ENCODE assay signal across 8 cellular contexts in genomic region chr12:76030378-76031080, GRCh38. TPM values are rescaled to one million over a fixed set of nuclear protein-coding genes. Genes with fewer than 3 reads are reported as not detected.
DNase-seq lines count a peak whose midpoint lies in the region; ATAC-seq, FAIRE-seq and TF ChIP-seq lines count a peak whose summit lies in the region.

No MANE protein-coding gene starts in this region.

- TF ChIP-seq CTCF in GM10266 (IDR thresholded peaks at IDR 0.05; ENCODE audit: control insufficient read depth, insufficient read depth, low read depth, missing control alignments) = no peak
- TF ChIP-seq CTCF in chondrocyte (IDR thresholded peaks at IDR 0.05) = no peak
- TF ChIP-seq CTCF in HepG2 (CRISPR knock-in tag; IDR thresholded peaks at IDR 0.05) = no peak

- peaks cover 0 to 3% of the 10 kb centered on the region in 2 experiments; a peak in 1 of 5 replicates for H3K27me3 ChIP-seq in HepG2 (ENCODE audit: control insufficient read depth in 1 of 2, insufficient read depth in 2 of 2, low read length in 2 of 2)

- peak overlapping the region; percentile 95 for H3K27ac ChIP-seq in HepG2 (ENCODE audit: extremely low read length, insufficient read depth, low read length)

- peak overlapping the region; percentile 90 for H3K27ac Mint-ChIP-seq in chondrocyte (ENCODE audit: unreplicated experiment)

- no peak; the same call in none of the 3 replicates for ATAC-seq in HepG2
- no peak for ATAC-seq in HG02571 (IDR thresholded peaks at IDR 0.05; ENCODE audit: unreplicated experiment)
- ATAC-seq in GM19023 (IDR thresholded peaks at IDR 0.05; ENCODE audit: unreplicated experiment) = no peak

- H3K36me3 Mint-ChIP-seq in chondrocyte (ENCODE audit: low read depth) = peaks cover 1% of the 10 kb centered on the region

- peak overlapping the region; percentile 95 for H3K9ac ChIP-seq in HepG2 (ENCODE audit: insufficient read depth, low read depth, low read length)

- POLR2A ChIA-PET in HepG2 (lab: Yijun Ruan, JAX) = interaction anchor here (0.7 to 5.9 kb wide), 32 partner anchors 9 to 519 kb away, joined by 3 to 88 read pairs (median 9); partner anchors contain the start of genes BBS10 and KRR1

- H3K36me3 ChIP-seq in HepG2 (replicated peaks in 1 of 2; ENCODE audit: control insufficient read depth in 1 of 2, insufficient read depth in 2 of 2, low read length in 2 of 2) = no peaks in the 10 kb centered on the region; a peak in 2 of 5 replicates

- peak overlapping the region; percentile 57 for H3K4me3 ChIP-seq in Jurkat, Clone E6-1 (ENCODE audit: low read length)
- peak overlapping the region; percentile 97 to 99 (median 98) for H3K4me3 ChIP-seq in HepG2 (replicated peaks in 1 of 3; ENCODE audit: insufficient read depth in 1 of 3, low read depth in 2 of 3, low read length in 3 of 3)

- no peak for TF ChIP-seq RAD21 in HepG2 (CRISPR knock-in tag; IDR thresholded peaks at IDR 0.05)

- peak overlapping the region; percentile 77 for H3K4me2 ChIP-seq in HepG2 (ENCODE audit: low read depth, low read length)

- peaks cover 6% of the 10 kb centered on the region for H4K20me1 ChIP-seq in HepG2 (ENCODE audit: insufficient read depth, low read length)

- 0% methylated on average over 22 of the region's 40 CpGs for WGBS in HepG2 (ENCODE audit: low lambda C conversion rate)

- DNase-seq in GM10266 (ENCODE audit: extremely low spot score) (peak; percentile 45), chondrocyte (ENCODE audit: low spot score) (no peak), HepG2 (ENCODE audit: low spot score) (no peak)
- no peak for DNase-seq in Jurkat, Clone E6-1 (ENCODE audit: low read depth, low spot score)
- peak; percentile 8 for DNase-seq in activated CD4-positive, CD25-positive, alpha-beta regulatory T cell treated with anti-CD3 and anti-CD28 coated beads, Interleukin-2, amount 50 U/mL, for 16 hours (ENCODE audit: low read depth, low spot score)
- peak; percentile 45 to 57 for DNase-seq in stimulated activated CD4-positive, alpha-beta T cell treated with anti-CD3 and anti-CD28 coated beads, Interleukin-4, amount 100 ng/mL, for 48 hours (ENCODE audit: low read depth in 2 of 2)

- H3K4me1 ChIP-seq in HepG2 (ENCODE audit: insufficient read depth, low read length) = peaks cover 62% of the 10 kb centered on the region

- no peaks in the 10 kb centered on the region for H3K9me3 Mint-ChIP-seq in chondrocyte (ENCODE audit: low read depth)

- H3K9me3 ChIP-seq in HepG2 (ENCODE audit: low read length) = no peaks in the 10 kb centered on the region

- H3K4me1 Mint-ChIP-seq in chondrocyte (ENCODE audit: low read depth) = peaks cover 61% of the 10 kb centered on the region

- TF ChIP-seq POLR2A in HepG2 (IDR thresholded peaks at IDR 0.05; ENCODE audit: insufficient read depth in 1 of 2, low read depth in 2 of 2, low read length in 2 of 2) = peak in 1 of 2 experiments; percentile 53; a peak in 1 of 4 replicates

- TF ChIP-seq EP300 in HepG2 (IDR thresholded peaks at IDR 0.05; ENCODE audit: low read depth in 2 of 2, low read length in 2 of 2) (no peak), HepG2 (CRISPR knock-in tag; IDR thresholded peaks at IDR 0.05; ENCODE audit: borderline replicate concordance) (no peak)

- BruUV-seq in HepG2 (replicated peaks; lab: Mats Ljungman, UMichigan) = no TSS peak

- in situ Hi-C loops in HepG2 (cut with HindIII; ENCODE audit: extremely low pct_ligation_motif_present, low pct_unique_long_range_greater_than_20kb) = loop anchor here (5.0 kb wide), 2 partner anchors 403 to 518 kb away; partner anchors contain the start of gene KRR1

- CTCF ChIA-PET in HepG2 (lab: Yijun Ruan, JAX; ENCODE audit: low intra/inter-chr PET ratio, low total read pairs) = interaction anchor here (1.2 to 1.8 kb wide), 2 partner anchors 407 to 504 kb away, joined by 6 read pairs; no protein-coding TSS in a partner anchor

- peaks cover 54% of the 10 kb centered on the region for H3K79me2 ChIP-seq in HepG2 (ENCODE audit: insufficient read depth, low read length)

- H3K27me3 Mint-ChIP-seq in chondrocyte (ENCODE audit: low read depth) = no peaks in the 10 kb centered on the region

- intact Hi-C loops in HepG2 (cut with micrococcal nuclease; ENCODE audit: unreplicated experiment) = loop anchor here (1.0 to 5.0 kb wide), 8 partner anchors 40 to 519 kb away; partner anchors contain the start of gene KRR1

- peak overlapping the region; percentile 94 for H3K4me3 Mint-ChIP-seq in chondrocyte (ENCODE audit: unreplicated experiment)

- no peak for FAIRE-seq in HepG2 (lab: Jason Lieb, UNC)

- no peak overlapping the region for H2AFZ ChIP-seq in HepG2 (ENCODE audit: low read length)

TF ChIP-seq in HepG2, 621 proteins besides CTCF, POLR2A, EP300 and RAD21 (continues in another document):
- TF ChIP-seq TIGD3 (CRISPR knock-in tag; IDR thresholded peaks at IDR 0.05; ENCODE audit: borderline replicate concordance) (no peak), ZNF451 (CRISPR knock-in tag; IDR thresholded peaks at IDR 0.05) (no peak)
- TF ChIP-seq, protein P1, sequence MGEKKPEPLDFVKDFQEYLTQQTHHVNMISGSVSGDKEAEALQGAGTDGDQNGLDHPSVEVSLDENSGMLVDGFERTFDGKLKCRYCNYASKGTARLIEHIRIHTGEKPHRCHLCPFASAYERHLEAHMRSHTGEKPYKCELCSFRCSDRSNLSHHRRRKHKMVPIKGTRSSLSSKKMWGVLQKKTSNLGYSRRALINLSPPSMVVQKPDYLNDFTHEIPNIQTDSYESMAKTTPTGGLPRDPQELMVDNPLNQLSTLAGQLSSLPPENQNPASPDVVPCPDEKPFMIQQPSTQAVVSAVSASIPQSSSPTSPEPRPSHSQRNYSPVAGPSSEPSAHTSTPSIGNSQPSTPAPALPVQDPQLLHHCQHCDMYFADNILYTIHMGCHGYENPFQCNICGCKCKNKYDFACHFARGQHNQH (CRISPR knock-in tag; IDR thresholded peaks at IDR 0.05) = no peak

RNA-seq across cellular contexts. Expression of gene PHLDA1, which starts 1.0 kb away (rescaled TPM):
- 0.49 TPM for polyA plus RNA-seq in Jurkat, Clone E6-1 (2012; ENCODE audit: insufficient read depth, insufficient read length)
- total RNA-seq in chondrocyte (4.5 to 14.0 TPM (median 12.1 TPM) in 3 replicates), HepG2 (2016; rRNA removed; fragmentation: Illumina TruSeq; extraction: Trizol) (41.0 and 42.6 TPM in 2 replicates)
- total RNA-seq in HepG2 (2016; cell fraction: cytosol; rRNA removed; fragmentation: Illumina TruSeq; extraction: Trizol; ENCODE audit: low read depth) = 17.8 and 19.6 TPM in 2 replicates
- 40.7 and 41.0 TPM in 2 replicates for total RNA-seq in HepG2 (2016; cell fraction: insoluble cytoplasmic fraction; rRNA removed; fragmentation: Illumina TruSeq; extraction: Trizol)
- total RNA-seq in HepG2 (2016; cell fraction: membrane; rRNA removed; fragmentation: Illumina TruSeq; extraction: Trizol) = 46.7 and 48.5 TPM in 2 replicates
- total RNA-seq in HepG2 (2016; cell fraction: nucleus; rRNA removed; fragmentation: Illumina TruSeq; extraction: Trizol) = 48.4 and 49.5 TPM in 2 replicates
- 30.5 and 33.8 TPM in 2 replicates for polyA plus RNA-seq in HepG2 (2011; rRNA removed)
- polyA plus RNA-seq in HepG2 (2011; cell fraction: cytosol; rRNA removed) = 25.4 and 27.1 TPM in 2 replicates
- polyA plus RNA-seq in HepG2 (2011; cell fraction: nucleus; rRNA removed) = 24.3 and 25.8 TPM in 2 replicates
- polyA plus RNA-seq in HepG2 (2012) = 19.1 and 25.3 TPM in 2 replicates
- polyA plus RNA-seq in HepG2 (2016; cell fraction: cytosol; fragmentation: Illumina TruSeq; extraction: Trizol; ENCODE audit: low read depth) = 10.9 and 15.0 TPM in 2 replicates
- 61.4 and 62.2 TPM in 2 replicates for polyA plus RNA-seq in HepG2 (2016; cell fraction: insoluble cytoplasmic fraction; fragmentation: Illumina TruSeq; extraction: Trizol; ENCODE audit: low read depth)
- 29.1 and 33.4 TPM in 2 replicates for polyA plus RNA-seq in HepG2 (2016; cell fraction: membrane; fragmentation: Illumina TruSeq; extraction: Trizol; ENCODE audit: low read depth)
- polyA plus RNA-seq in HepG2 (2016; cell fraction: nucleus; fragmentation: Illumina TruSeq; extraction: Trizol; ENCODE audit: insufficient read depth, low read depth) = 87.7 and 87.9 TPM in 2 replicates
- polyA minus RNA-seq in HepG2 (2011; rRNA and poly(A)+ RNA removed; ENCODE audit: low replicate concordance) = 3.0 and 40.9 TPM in 2 replicates
- 43.4 and 48.0 TPM in 2 replicates for polyA minus RNA-seq in HepG2 (2011; cell fraction: cytosol; rRNA and poly(A)+ RNA removed)
- polyA minus RNA-seq in HepG2 (2011; cell fraction: nucleus; rRNA and poly(A)+ RNA removed) = 53.5 and 53.8 TPM in 2 replicates

RNA-seq across cellular contexts. Expression of gene NAP1L1, which starts 54.0 kb away (rescaled TPM):
- polyA plus RNA-seq in Jurkat, Clone E6-1 (2012; ENCODE audit: insufficient read depth, insufficient read length) = 664 TPM
- total RNA-seq in chondrocyte = 386 to 418 TPM (median 410 TPM) in 3 replicates
- total RNA-seq in HepG2 (2016; rRNA removed; fragmentation: Illumina TruSeq; extraction: Trizol) = 309 and 454 TPM in 2 replicates
- total RNA-seq in HepG2 (2016; cell fraction: cytosol; rRNA removed; fragmentation: Illumina TruSeq; extraction: Trizol; ENCODE audit: low read depth) = 121 and 153 TPM in 2 replicates
- total RNA-seq in HepG2 (2016; cell fraction: insoluble cytoplasmic fraction; rRNA removed; fragmentation: Illumina TruSeq; extraction: Trizol) = 331 and 431 TPM in 2 replicates
- total RNA-seq in HepG2 (2016; cell fraction: membrane; rRNA removed; fragmentation: Illumina TruSeq; extraction: Trizol) = 376 and 465 TPM in 2 replicates
- total RNA-seq in HepG2 (2016; cell fraction: nucleus; rRNA removed; fragmentation: Illumina TruSeq; extraction: Trizol) = 177 and 205 TPM in 2 replicates
- polyA plus RNA-seq in HepG2 (2011; rRNA removed) = 154 and 207 TPM in 2 replicates
- 106 and 129 TPM in 2 replicates for polyA plus RNA-seq in HepG2 (2011; cell fraction: cytosol; rRNA removed)
- polyA plus RNA-seq in HepG2 (2011; cell fraction: nucleus; rRNA removed) = 58.1 and 82.0 TPM in 2 replicates
- polyA plus RNA-seq in HepG2 (2012) = 483 and 505 TPM in 2 replicates
- 301 and 332 TPM in 2 replicates for polyA plus RNA-seq in HepG2 (2016; cell fraction: cytosol; fragmentation: Illumina TruSeq; extraction: Trizol; ENCODE audit: low read depth)
- polyA plus RNA-seq in HepG2 (2016; cell fraction: insoluble cytoplasmic fraction; fragmentation: Illumina TruSeq; extraction: Trizol; ENCODE audit: low read depth) = 675 and 683 TPM in 2 replicates
- 622 and 757 TPM in 2 replicates for polyA plus RNA-seq in HepG2 (2016; cell fraction: membrane; fragmentation: Illumina TruSeq; extraction: Trizol; ENCODE audit: low read depth)
- polyA plus RNA-seq in HepG2 (2016; cell fraction: nucleus; fragmentation: Illumina TruSeq; extraction: Trizol; ENCODE audit: insufficient read depth, low read depth) = 341 and 359 TPM in 2 replicates
- 35.4 and 66.0 TPM in 2 replicates for polyA minus RNA-seq in HepG2 (2011; rRNA and poly(A)+ RNA removed; ENCODE audit: low replicate concordance)
- polyA minus RNA-seq in HepG2 (2011; cell fraction: cytosol; rRNA and poly(A)+ RNA removed) = 145 and 146 TPM in 2 replicates
- 185 and 189 TPM in 2 replicates for polyA minus RNA-seq in HepG2 (2011; cell fraction: nucleus; rRNA and poly(A)+ RNA removed)

Comparison
In these comparisons a context has a peak if more than half of its experiments do, and no peak if none do; other contexts are left out.
1. DNase-seq: peak in GM10266 (single experiment), activated CD4-positive, CD25-positive, alpha-beta regulatory T cell treated with anti-CD3 and anti-CD28 coated beads, Interleukin-2, amount 50 U/mL, for 16 hours (single experiment) and stimulated activated CD4-positive, alpha-beta T cell treated with anti-CD3 and anti-CD28 coated beads, Interleukin-4, amount 100 ng/mL, for 48 hours (2 of 2); none in Jurkat, Clone E6-1 (single experiment), chondrocyte (single experiment) and HepG2 (single experiment).